In the genomic region with DNA sequence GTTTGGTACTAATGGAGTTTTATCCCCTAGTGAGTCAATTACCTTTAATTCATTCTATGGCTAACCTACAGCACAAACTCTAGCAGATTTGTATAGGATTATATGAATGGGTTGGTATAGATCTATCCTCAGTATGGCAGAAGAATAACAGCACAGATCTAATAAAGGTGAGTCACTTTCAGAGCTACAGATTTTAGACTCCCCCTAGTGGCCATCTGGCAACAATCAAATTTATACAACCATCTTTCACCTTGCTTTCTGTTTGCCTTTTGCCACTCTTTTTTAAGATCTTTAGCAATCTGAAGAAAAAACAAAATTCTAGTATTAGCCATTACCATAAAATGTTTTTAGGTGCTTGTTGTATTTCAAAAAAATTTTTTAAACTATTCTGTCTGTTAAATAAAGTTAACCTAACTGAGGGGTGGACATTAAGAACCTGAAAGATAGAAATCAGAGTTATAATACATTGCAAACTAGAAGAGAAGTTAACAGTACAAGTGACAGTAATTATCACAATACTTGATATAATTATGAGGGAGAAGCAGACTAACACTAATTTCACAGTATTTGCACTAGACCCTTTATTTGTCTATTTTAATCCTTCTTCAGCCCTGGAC, we compare ENCODE assay signal across 7 cellular contexts. TPM values are rescaled to one million over a fixed set of nuclear protein-coding genes. Genes with fewer than 3 reads are reported as not detected.
DNase-seq lines count a peak whose midpoint lies in the region; ATAC-seq and TF ChIP-seq lines count a peak whose summit lies in the region.

No MANE protein-coding gene starts in this region.

- H3K9me3 Mint-ChIP-seq in stimulated activated effector memory CD8-positive, alpha-beta T cell treated with anti-CD3 and anti-CD28 coated beads, Interleukin-12 subunit alpha, Interleukin-12 subunit beta, amount 100 ng/mL, for 72 hours: no peaks in the 10 kb centered on the region

- DNase-seq in DMS153 (lab: John Stamatoyannopoulos, UW): peak; percentile 25
- peak; percentile 50 for DNase-seq in NCI-H2171 treated with DMSO at 0.1 percent for 48 hours (lab: John Stamatoyannopoulos, UW)
- peak; percentile 19 for DNase-seq in activated CD8-positive, alpha-beta memory T cell treated with anti-CD3 and anti-CD28 coated beads, Interleukin-2, amount 50 U/mL, for 4 hours
- no peak for DNase-seq in left ventricle myocardium inferior
- no peak for DNase-seq in stimulated activated effector memory CD8-positive, alpha-beta T cell treated with anti-CD3 and anti-CD28 coated beads, Interleukin-12 subunit alpha, Interleukin-12 subunit beta, amount 100 ng/mL, for 72 hours (ENCODE audit: low spot score in 2 of 2)

- intact Hi-C loops in left ventricle myocardium inferior (cut with micrococcal nuclease): no loop called here

- no peak overlapping the region for H3K27ac ChIP-seq in left ventricle myocardium inferior (replicated peaks)

- H3K36me3 Mint-ChIP-seq in stimulated activated effector memory CD8-positive, alpha-beta T cell treated with anti-CD3 and anti-CD28 coated beads, Interleukin-12 subunit alpha, Interleukin-12 subunit beta, amount 100 ng/mL, for 72 hours: no peaks in the 10 kb centered on the region

- H3K27me3 ChIP-seq in left ventricle myocardium inferior (ENCODE audit: low read depth): no peaks in the 10 kb centered on the region

- H3K4me3 Mint-ChIP-seq in stimulated activated effector memory CD8-positive, alpha-beta T cell treated with anti-CD3 and anti-CD28 coated beads, Interleukin-12 subunit alpha, Interleukin-12 subunit beta, amount 100 ng/mL, for 72 hours: no peak overlapping the region

- no peaks in the 10 kb centered on the region for H3K9me3 ChIP-seq in left ventricle myocardium inferior (replicated peaks)

- no peak overlapping the region for H3K4me3 ChIP-seq in left ventricle myocardium inferior

- TF ChIP-seq CTCF in left ventricle myocardium inferior (IDR thresholded peaks at IDR 0.05; ENCODE audit: borderline replicate concordance): peak; percentile 82

- no peaks in the 10 kb centered on the region for H3K4me1 ChIP-seq in left ventricle myocardium inferior

- H3K4me1 Mint-ChIP-seq in stimulated activated effector memory CD8-positive, alpha-beta T cell treated with anti-CD3 and anti-CD28 coated beads, Interleukin-12 subunit alpha, Interleukin-12 subunit beta, amount 100 ng/mL, for 72 hours: peaks cover 3% of the 10 kb centered on the region

- ATAC-seq in GM18867 (IDR thresholded peaks at IDR 0.05; ENCODE audit: unreplicated experiment): peak; percentile 79
- ATAC-seq in HG03095 (IDR thresholded peaks at IDR 0.05; ENCODE audit: unreplicated experiment): peak; percentile 69
- peak; percentile 78 for ATAC-seq in stimulated activated effector memory CD8-positive, alpha-beta T cell treated with anti-CD3 and anti-CD28 coated beads, Interleukin-12 subunit alpha, Interleukin-12 subunit beta, amount 100 ng/mL, for 72 hours

- H3K36me3 ChIP-seq in left ventricle myocardium inferior: no peaks in the 10 kb centered on the region

- no peak overlapping the region for H3K27ac Mint-ChIP-seq in stimulated activated effector memory CD8-positive, alpha-beta T cell treated with anti-CD3 and anti-CD28 coated beads, Interleukin-12 subunit alpha, Interleukin-12 subunit beta, amount 100 ng/mL, for 72 hours

RNA-seq across cellular contexts. Expression of a gene that starts 25.8 kb away (rescaled TPM):
- 0.58 TPM for total RNA-seq in left ventricle myocardium inferior

RNA-seq across cellular contexts. Expression of a gene that starts 27.1 kb away (rescaled TPM):
- 40.2 TPM for total RNA-seq in left ventricle myocardium inferior

Comparison
In these comparisons a context has a peak if more than half of its experiments do, and no peak if none do; other contexts are left out.
1. DNase-seq: peak in DMS153 (single experiment), NCI-H2171 treated with DMSO at 0.1 percent for 48 hours (single experiment) and activated CD8-positive, alpha-beta memory T cell treated with anti-CD3 and anti-CD28 coated beads, Interleukin-2, amount 50 U/mL, for 4 hours (single experiment); none in left ventricle myocardium inferior (single experiment) and stimulated activated effector memory CD8-positive, alpha-beta T cell treated with anti-CD3 and anti-CD28 coated beads, Interleukin-12 subunit alpha, Interleukin-12 subunit beta, amount 100 ng/mL, for 72 hours (0 of 2).
2. Peak in every context shown above with its lines, with median percentiles within 50 percentile points of each other: ATAC-seq.